ENCODE assay signal across 8 cellular contexts in genomic region chr2:233422050-233422639, GRCh38.
A peak's percentile ranks its signal among the peaks of the same experiment; 100 is the strongest.
DNase-seq lines count a peak whose midpoint lies in the region; ATAC-seq and TF ChIP-seq lines count a peak whose summit lies in the region.

No MANE protein-coding gene starts in this region.

- peak; percentile 67 for ATAC-seq in GM21529 (IDR thresholded peaks at IDR 0.05; ENCODE audit: unreplicated experiment)

- no peaks in the 10 kb centered on the region for H3K36me3 ChIP-seq in KOPT-K1 (ENCODE audit: insufficient read depth, low read length)

- H3K27me3 Mint-ChIP-seq in glutamatergic neuron (ENCODE audit: unreplicated experiment): peaks cover 5% of the 10 kb centered on the region

- peaks cover 17% of the 10 kb centered on the region for H3K4me1 Mint-ChIP-seq in glutamatergic neuron (ENCODE audit: low read depth, unreplicated experiment)

- DNase-seq in GM10266 (ENCODE audit: extremely low spot score) (peak; percentile 62), mesenteric fat pad (ENCODE audit: low spot score) (peak; percentile 87), NCI-H1417 treated with DMSO at 0.1 percent for 48 hours (lab: John Stamatoyannopoulos, UW) (no peak), glutamatergic neuron (no peak), midbrain (lab: John Stamatoyannopoulos, UW) (no peak)
- peak; percentile 54 for DNase-seq in activated CD8-positive, alpha-beta memory T cell treated with anti-CD3 and anti-CD28 coated beads, Interleukin-2, amount 50 U/mL, for 4 hours

- no peak overlapping the region for H3K4me3 Mint-ChIP-seq in glutamatergic neuron (ENCODE audit: unreplicated experiment)

- no peak overlapping the region for H3K27ac Mint-ChIP-seq in glutamatergic neuron (ENCODE audit: unreplicated experiment)

- no peaks in the 10 kb centered on the region for H3K9me3 ChIP-seq in KOPT-K1 (ENCODE audit: insufficient read depth, low read length, poor library complexity, severe bottlenecking)

- H3K9me3 Mint-ChIP-seq in glutamatergic neuron (ENCODE audit: unreplicated experiment): peaks cover 7% of the 10 kb centered on the region

- no peaks in the 10 kb centered on the region for H3K36me3 Mint-ChIP-seq in glutamatergic neuron (ENCODE audit: unreplicated experiment)

- TF ChIP-seq CTCF in GM10266 (IDR thresholded peaks at IDR 0.05; ENCODE audit: control insufficient read depth, insufficient read depth, low read depth, missing control alignments) (no peak), glutamatergic neuron (IDR thresholded peaks at IDR 0.05; ENCODE audit: partially characterized antibody, unreplicated experiment) (no peak)

- peak overlapping the region; percentile 59 for H3K27ac ChIP-seq in KOPT-K1 (ENCODE audit: low read depth, low read length, poor library complexity, severe bottlenecking)

Comparison
In these comparisons a context has a peak if more than half of its experiments do, and no peak if none do; other contexts are left out.
1. DNase-seq: peak in GM10266 (single experiment), activated CD8-positive, alpha-beta memory T cell treated with anti-CD3 and anti-CD28 coated beads, Interleukin-2, amount 50 U/mL, for 4 hours (single experiment) and mesenteric fat pad (single experiment); none in NCI-H1417 treated with DMSO at 0.1 percent for 48 hours (single experiment), glutamatergic neuron (single experiment) and midbrain (single experiment).